In the genomic region with DNA sequence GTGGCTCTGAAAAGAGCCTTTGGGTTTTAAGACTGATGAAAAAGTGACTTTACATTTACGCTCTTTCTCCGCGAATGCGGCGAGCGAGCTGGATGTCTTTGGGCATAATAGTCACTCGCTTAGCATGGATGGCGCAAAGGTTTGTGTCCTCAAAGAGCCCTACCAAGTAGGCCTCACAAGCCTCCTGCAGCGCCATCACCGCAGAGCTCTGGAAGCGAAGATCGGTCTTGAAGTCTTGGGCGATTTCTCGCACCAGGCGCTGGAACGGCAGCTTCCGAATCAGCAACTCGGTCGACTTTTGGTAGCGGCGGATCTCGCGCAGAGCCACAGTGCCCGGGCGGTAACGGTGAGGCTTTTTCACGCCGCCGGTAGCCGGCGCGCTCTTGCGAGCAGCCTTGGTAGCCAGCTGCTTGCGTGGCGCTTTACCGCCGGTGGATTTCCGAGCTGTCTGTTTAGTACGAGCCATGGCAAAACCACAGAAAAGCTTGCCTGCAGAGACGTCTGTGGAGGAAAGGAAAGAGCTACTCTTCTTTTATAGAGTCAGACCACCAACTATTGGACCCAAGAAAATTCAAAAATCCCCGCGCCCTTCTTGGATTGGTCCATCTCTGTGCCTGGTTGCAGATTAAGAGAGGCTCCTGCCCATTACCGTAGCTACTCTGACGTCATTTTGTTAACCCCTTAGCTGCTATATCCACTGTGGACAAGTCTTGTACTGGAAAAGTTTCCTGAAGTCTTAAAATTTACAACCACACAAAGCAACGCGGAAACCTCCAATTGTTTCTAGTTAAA, we compare ENCODE assay signal across 8 cellular contexts.
A peak's percentile ranks its signal among the peaks of the same experiment; 100 is the strongest.
DNase-seq lines count a peak whose midpoint lies in the region; ATAC-seq and TF ChIP-seq lines count a peak whose summit lies in the region.

No MANE protein-coding gene starts in this region.

- H3K4me3 ChIP-seq in WI38 (ENCODE audit: low read depth, low read length) = peak overlapping the region; percentile 63

- ATAC-seq in GM19023 (IDR thresholded peaks at IDR 0.05; ENCODE audit: unreplicated experiment) (peak; percentile 49), HG03280 (IDR thresholded peaks at IDR 0.05; ENCODE audit: unreplicated experiment) (peak; percentile 46)

- TF ChIP-seq CTCF in WI38 (IDR thresholded peaks at IDR 0.05; ENCODE audit: low read depth, low read length) = no peak

- peak; percentile 91 for DNase-seq in Ammon's horn (ENCODE audit: low spot score)
- DNase-seq in NCI-H226 = peak; percentile 96
- peak; percentile 99 for DNase-seq in cerebellar cortex (ENCODE audit: low spot score)
- DNase-seq in iris pigment epithelial cell (ENCODE audit: low read depth) = peak; percentile 98
- DNase-seq in stimulated activated CD4-positive, alpha-beta T cell treated with anti-CD3 and anti-CD28 coated beads, Interleukin-12 subunit alpha, Interleukin-12 subunit beta, amount 100 ng/mL, for 4 hours = peak; percentile 64

Comparison
In these comparisons a context has a peak if more than half of its experiments do, and no peak if none do; other contexts are left out.
1. Peak in every context shown above with its lines: DNase-seq, ATAC-seq and H3K4me3 ChIP-seq.